In the genomic region with DNA sequence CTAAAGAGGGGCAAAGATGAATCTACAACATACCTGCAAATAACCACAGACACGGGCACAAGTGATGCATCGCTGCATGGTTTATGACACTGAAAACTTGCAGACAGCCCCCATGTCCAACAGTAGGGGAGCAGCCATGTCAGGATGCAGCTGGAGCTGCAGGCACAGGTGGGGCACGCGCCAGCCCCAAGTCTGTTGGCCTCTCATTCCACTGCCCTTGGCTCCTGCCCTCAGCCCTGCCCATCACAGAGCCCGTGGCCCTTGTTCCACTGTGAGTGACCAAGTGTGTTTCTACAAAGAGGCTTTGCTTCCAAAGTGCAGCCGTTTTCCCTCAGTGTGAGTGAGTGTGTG, we compare ENCODE assay signal across 17 cellular contexts. TPM values are rescaled to one million over a fixed set of nuclear protein-coding genes. Genes with fewer than 3 reads are reported as not detected.
DNase-seq lines count a peak whose midpoint lies in the region; ATAC-seq and TF ChIP-seq lines count a peak whose summit lies in the region.
"Had no signal": no experiment of that assay in that cellular context is flagged by ENCODE, and none has a peak within 500 bp of the region (broad histone marks: within the 10 kb centered on the region; RNA-seq: fewer than 3 reads in every experiment).

No MANE protein-coding gene starts in this region.

- H3K79me2 ChIP-seq in osteoblast (ENCODE audit: insufficient read depth, low read length), result no peaks in the 10 kb centered on the region

- DNase-seq in CD14-positive monocyte (ENCODE audit: low spot score) (no peak), RWPE1 (ENCODE audit: low spot score) (no peak), osteoblast (ENCODE audit: insufficient read length, low spot score, missing footprints) (peak; percentile 18), Right ventricle myocardium superior (no peak), DMS 273 (lab: John Stamatoyannopoulos, UW; ENCODE audit: unreplicated experiment) (no peak)
- DNase-seq: CD4-positive, alpha-beta memory T cell; NCI-H1417; NCI-H1930; SHP77 had no signal

- peaks cover 3 to 14% of the 10 kb centered on the region in 2 donors for H3K36me3 Mint-ChIP-seq in CD14-positive monocyte

- TF ChIP-seq CTCF in CD14-positive monocyte (IDR thresholded peaks at IDR 0.05) (no peak), RWPE1 (conservative IDR thresholded peaks at IDR 0.05; ENCODE audit: low read depth) (no peak), osteoblast (IDR thresholded peaks at IDR 0.05; ENCODE audit: extremely low read depth, low read depth, low read length) (no peak)

- POLR2A ChIA-PET in RWPE1 (lab: Yijun Ruan, JAX; ENCODE audit: low non-redundant PET), result no interaction called here

- H4K20me1 ChIP-seq in osteoblast (ENCODE audit: insufficient read depth, low read length), result no peaks in the 10 kb centered on the region

- H3K4me2 ChIP-seq in osteoblast (ENCODE audit: insufficient read depth, low read length), result no peak overlapping the region

- peak overlapping the region; percentile 55 to 78 for H3K4me3 Mint-ChIP-seq in CD14-positive monocyte
- H3K4me3 Mint-ChIP-seq: CD4-positive, alpha-beta memory T cell; IgD-negative memory B cell had no signal

- H2AFZ ChIP-seq in osteoblast (ENCODE audit: low read length), result no peak overlapping the region

- H3K4me1 ChIP-seq in esophagus (ENCODE audit: control insufficient read depth in 2 of 2, insufficient read depth in 2 of 2, low read length in 1 of 2) (peaks cover 9 to 25% of the 10 kb centered on the region in 2 donors), osteoblast (ENCODE audit: insufficient read depth, low read length) (no peaks in the 10 kb centered on the region)

- H3K4me3 ChIP-seq in esophagus (ENCODE audit: low read depth in 1 of 2, low read length in 2 of 2), result no peak overlapping the region
- H3K4me3 ChIP-seq in osteoblast (ENCODE audit: insufficient read depth, low read length), result no peak overlapping the region

- H3K36me3 ChIP-seq in esophagus (ENCODE audit: control insufficient read depth in 2 of 2, insufficient read depth in 2 of 2, low read length in 1 of 2) (no peaks in the 10 kb centered on the region), osteoblast (ENCODE audit: insufficient read depth, low read length) (no peaks in the 10 kb centered on the region)

- WGBS in esophagus, 2 donors, result 29 to 39% methylated on average over 6 of the region's 6 CpGs

- ATAC-seq in HG02973 (IDR thresholded peaks at IDR 0.05; ENCODE audit: unreplicated experiment) (no peak), Right ventricle myocardium superior (ENCODE audit: poor library complexity) (no peak)
- ATAC-seq: SK-N-SH treated with all-trans-retinoic acid at 6 μM for 48 hours had no signal

- no peaks in the 10 kb centered on the region for H3K27me3 ChIP-seq in esophagus (ENCODE audit: control insufficient read depth in 1 of 2, insufficient read depth in 2 of 2, low read length in 2 of 2)
- peaks cover 31% of the 10 kb centered on the region for H3K27me3 ChIP-seq in osteoblast (ENCODE audit: insufficient read depth, low read length)

- H3K27ac ChIP-seq in RWPE1 (peak overlapping the region; percentile 93), esophagus (ENCODE audit: low read depth in 2 of 2, low read length in 1 of 2) (peak overlapping the region; percentile 34 to 60), osteoblast (ENCODE audit: low read depth, low read length) (no peak overlapping the region)

- CTCF ChIA-PET in RWPE1 (lab: Yijun Ruan, JAX), result no interaction called here

- H3K9me3 ChIP-seq in esophagus (ENCODE audit: control insufficient read depth in 2 of 2, insufficient read depth in 1 of 2, low read depth in 1 of 2, low read length in 1 of 2), result peaks cover 0 to 5% of the 10 kb centered on the region in 2 donors
- peaks cover 4% of the 10 kb centered on the region for H3K9me3 ChIP-seq in osteoblast (ENCODE audit: low read depth, low read length)

- peaks cover 8 to 17% (median 10%) of the 10 kb centered on the region in 7 donors for H3K9me3 Mint-ChIP-seq in CD14-positive monocyte

- H3K27ac Mint-ChIP-seq in CD14-positive monocyte, result peak overlapping the region; percentile 81 to 87 (median 84)
- H3K27ac Mint-ChIP-seq: CD4-positive, alpha-beta memory T cell had no signal

- intact Hi-C loops in CD14-positive monocyte (cut with micrococcal nuclease), result no loop called here
- intact Hi-C loops in Right ventricle myocardium superior (cut with DNase I), result no loop called here

- peaks cover 0 to 3% (median 0%) of the 10 kb centered on the region in 3 donors for H3K27me3 Mint-ChIP-seq in CD14-positive monocyte (ENCODE audit: low read depth in 3 of 3)

- H3K4me1 Mint-ChIP-seq in CD14-positive monocyte, result peaks cover 72% of the 10 kb centered on the region
- H3K4me1 Mint-ChIP-seq: CD4-positive, alpha-beta memory T cell; IgD-negative memory B cell had no signal

RNA-seq across cellular contexts. Expression of a gene that starts 3.2 kb away (rescaled TPM):
- polyA plus RNA-seq in CD14-positive monocyte (100 to 1,000 TPM; 160 to 164 TPM), esophagus (under 1 TPM; 0.02 to 0.12 TPM)
- total RNA-seq in osteoblast (not detected in 2 replicates), Right ventricle myocardium superior (0.48 TPM)
- total RNA-seq: A673, HT-29, LHCN-M2, NCI-H460 had no signal

RNA-seq across cellular contexts. Expression of a gene that starts 55.9 kb away (rescaled TPM):
- polyA plus RNA-seq in CD14-positive monocyte (not detected), esophagus (10 to 100 TPM; 14.1 to 31.0 TPM)
- total RNA-seq in osteoblast (not detected in 2 replicates), Right ventricle myocardium superior (not detected)
- total RNA-seq: CD4-positive, alpha-beta memory T cell; NCI-H460 had no signal
- polyA plus RNA-seq: CD4-positive, alpha-beta memory T cell; IgD-negative memory B cell had no signal
